In genomic region chr11:13118194-13118593, GRCh38 we compare ENCODE assay signal across 17 cellular contexts.
A peak's percentile ranks its signal among the peaks of the same experiment; 100 is the strongest.
DNase-seq lines count a peak whose midpoint lies in the region; ATAC-seq, FAIRE-seq and TF ChIP-seq lines count a peak whose summit lies in the region.
"Had no signal": no experiment of that assay in that cellular context is flagged by ENCODE, and none has a peak within 500 bp of the region (broad histone marks: within the 10 kb centered on the region; RNA-seq: fewer than 3 reads in every experiment).

No MANE protein-coding gene starts in this region.

- intact Hi-C loops in posterior vena cava (cut with DNase I) = no loop called here

- no peaks in the 10 kb centered on the region for H3K27me3 ChIP-seq in astrocyte (ENCODE audit: insufficient read depth, low read length)
- H3K27me3 ChIP-seq in keratinocyte (ENCODE audit: control insufficient read depth, extremely low read depth, insufficient read depth, low read length) = no peaks in the 10 kb centered on the region
- H3K27me3 ChIP-seq: upper lobe of left lung had no signal

- peak overlapping the region; percentile 66 for H3K4me2 ChIP-seq in astrocyte (ENCODE audit: low read length)
- peak overlapping the region; percentile 23 for H3K4me2 ChIP-seq in keratinocyte (ENCODE audit: control insufficient read depth, extremely low read depth, insufficient read depth, low read depth, low read length)

- peak overlapping the region; percentile 24 for H3K9ac ChIP-seq in astrocyte (ENCODE audit: low read length)
- no peak overlapping the region for H3K9ac ChIP-seq in keratinocyte (ENCODE audit: control insufficient read depth, extremely low read depth, insufficient read depth, low read length)

- peak overlapping the region; percentile 62 for H3K27ac ChIP-seq in astrocyte (ENCODE audit: low read depth, low read length)
- peak overlapping the region; percentile 92 for H3K27ac ChIP-seq in keratinocyte (ENCODE audit: control insufficient read depth, insufficient read depth, low read length)
- H3K27ac ChIP-seq: SK-N-MC, upper lobe of left lung had no signal

- peaks cover 57% of the 10 kb centered on the region for H3K4me1 Mint-ChIP-seq in astrocyte (ENCODE audit: low read depth, unreplicated experiment)
- H3K4me1 Mint-ChIP-seq: activated naive CD8-positive, alpha-beta T cell treated with anti-CD3 and anti-CD28 coated beads for 36 hours had no signal

- dilution Hi-C loops in keratinocyte (cut with MboI; ENCODE audit: extremely low pct_ligation_motif_present, low sequenced_read_pairs) = no loop called here

- ATAC-seq in HG02840 (IDR thresholded peaks at IDR 0.05; ENCODE audit: low FRiP score, unreplicated experiment) (no peak), omental fat pad (ENCODE audit: low FRiP score) (no peak), GM18858 (IDR thresholded peaks at IDR 0.05; ENCODE audit: unreplicated experiment) (no peak)
- ATAC-seq: CD8-positive, alpha-beta T cell; K562 had no signal

- peaks cover 4% of the 10 kb centered on the region for H3K9me3 Mint-ChIP-seq in astrocyte (ENCODE audit: unreplicated experiment)
- H3K9me3 Mint-ChIP-seq: CD8-positive, alpha-beta T cell had no signal

- DNase-seq in AG08395 (ENCODE audit: low spot score) (peak; percentile 94), HS-27A (ENCODE audit: low read depth) (peak; percentile 99), astrocyte (ENCODE audit: low read depth) (peak; percentile 99), keratinocyte (ENCODE audit: low read depth, low spot score) (peak; percentile 97), posterior vena cava (ENCODE audit: low spot score) (no peak), omental fat pad (ENCODE audit: low spot score) (no peak)
- DNase-seq: activated CD8-positive, alpha-beta memory T cell treated with anti-CD3 and anti-CD28 coated beads for 24 hours; activated naive CD8-positive, alpha-beta T cell treated with anti-CD3 and anti-CD28 coated beads for 36 hours; CD8-positive, alpha-beta T cell; NCI-H345; occipital lobe; upper lobe of left lung had no signal

- FAIRE-seq in astrocyte (lab: Jason Lieb, UNC) = peak; percentile 99
- FAIRE-seq in keratinocyte (lab: Jason Lieb, UNC) = peak; percentile 97
- FAIRE-seq: islet of Langerhans, K562 had no signal

- H3K36me3 Mint-ChIP-seq in astrocyte (ENCODE audit: low read depth, unreplicated experiment) = no peaks in the 10 kb centered on the region
- H3K36me3 Mint-ChIP-seq: activated naive CD8-positive, alpha-beta T cell treated with anti-CD3 and anti-CD28 coated beads for 36 hours; CD8-positive, alpha-beta T cell had no signal

- H3K27ac Mint-ChIP-seq in astrocyte (ENCODE audit: unreplicated experiment) = peak overlapping the region; percentile 64
- H3K27ac Mint-ChIP-seq: activated naive CD8-positive, alpha-beta T cell treated with anti-CD3 and anti-CD28 coated beads for 36 hours; CD8-positive, alpha-beta T cell had no signal

- H3K4me1 ChIP-seq in astrocyte (ENCODE audit: insufficient read depth, low read length) = peaks cover 52% of the 10 kb centered on the region
- peaks cover 47% of the 10 kb centered on the region for H3K4me1 ChIP-seq in keratinocyte (ENCODE audit: control insufficient read depth, extremely low read depth, insufficient read depth, low read length)
- H3K4me1 ChIP-seq: upper lobe of left lung had no signal

- no peaks in the 10 kb centered on the region for H3K9me1 ChIP-seq in keratinocyte (ENCODE audit: control insufficient read depth, extremely low read depth, insufficient read depth, low read length)

- no peak overlapping the region for H3K4me3 Mint-ChIP-seq in astrocyte (ENCODE audit: unreplicated experiment)
- H3K4me3 Mint-ChIP-seq: activated naive CD8-positive, alpha-beta T cell treated with anti-CD3 and anti-CD28 coated beads for 36 hours; CD8-positive, alpha-beta T cell had no signal

- H3K4me3 ChIP-seq in astrocyte (ENCODE audit: insufficient read depth, low read depth, low read length) (no peak overlapping the region), keratinocyte (ENCODE audit: control insufficient read depth in 2 of 3, extremely low read depth in 1 of 3, insufficient read depth in 2 of 3, low read depth in 1 of 3, low read length in 3 of 3) (no peak overlapping the region)
- H3K4me3 ChIP-seq: K562, SK-N-MC, upper lobe of left lung had no signal

- H4K20me1 ChIP-seq in astrocyte (ENCODE audit: insufficient read depth, low read length) = no peaks in the 10 kb centered on the region
- H4K20me1 ChIP-seq in keratinocyte (ENCODE audit: control insufficient read depth, extremely low read depth, insufficient read depth, low read length) = no peaks in the 10 kb centered on the region

- H3K9me3 ChIP-seq in astrocyte (ENCODE audit: insufficient read depth, low read depth, low read length) (no peaks in the 10 kb centered on the region), keratinocyte (ENCODE audit: control insufficient read depth, low read depth, low read length) (no peaks in the 10 kb centered on the region)
- H3K9me3 ChIP-seq: upper lobe of left lung had no signal

- H2AFZ ChIP-seq in astrocyte (ENCODE audit: low read depth, low read length) = peak overlapping the region; percentile 4
- no peak overlapping the region for H2AFZ ChIP-seq in keratinocyte (ENCODE audit: control insufficient read depth, low read length)

- no peaks in the 10 kb centered on the region for H3K79me2 ChIP-seq in astrocyte (ENCODE audit: insufficient read depth, low read length)
- H3K79me2 ChIP-seq in keratinocyte (ENCODE audit: control insufficient read depth, insufficient read depth, low read length) = no peaks in the 10 kb centered on the region

- no peak for TF ChIP-seq CTCF in astrocyte (IDR thresholded peaks at IDR 0.05; ENCODE audit: insufficient read depth, low read depth, low read length)
- no peak for TF ChIP-seq CTCF in keratinocyte (optimal IDR thresholded peaks at IDR 0.05 in 1 of 3, IDR thresholded peaks at IDR 0.05 in 1 of 3, conservative IDR thresholded peaks at IDR 0.05 in 1 of 3; ENCODE audit: extremely low read depth in 1 of 3, insufficient read depth in 2 of 3, low read length in 3 of 3)
- no peak for TF ChIP-seq CTCF in omental fat pad (IDR thresholded peaks at IDR 0.05)

- no peaks in the 10 kb centered on the region for H3K27me3 Mint-ChIP-seq in astrocyte (ENCODE audit: low read depth, unreplicated experiment)

- H3K36me3 ChIP-seq in astrocyte (ENCODE audit: insufficient read depth, low read length) (no peaks in the 10 kb centered on the region), keratinocyte (ENCODE audit: control insufficient read depth in 2 of 2, extremely low read depth in 1 of 2, insufficient read depth in 2 of 2, low read length in 2 of 2) (no peaks in the 10 kb centered on the region)
- H3K36me3 ChIP-seq: upper lobe of left lung had no signal

Comparison
In these comparisons a context has a peak if more than half of its experiments do, and no peak if none do; other contexts are left out.
1. DNase-seq: peak in AG08395 (single experiment), HS-27A (single experiment), astrocyte (single experiment) and keratinocyte (single experiment); none in posterior vena cava (single experiment) and omental fat pad (single experiment).